1 cellular context compared by ENCODE assay signal in the genomic region with DNA sequence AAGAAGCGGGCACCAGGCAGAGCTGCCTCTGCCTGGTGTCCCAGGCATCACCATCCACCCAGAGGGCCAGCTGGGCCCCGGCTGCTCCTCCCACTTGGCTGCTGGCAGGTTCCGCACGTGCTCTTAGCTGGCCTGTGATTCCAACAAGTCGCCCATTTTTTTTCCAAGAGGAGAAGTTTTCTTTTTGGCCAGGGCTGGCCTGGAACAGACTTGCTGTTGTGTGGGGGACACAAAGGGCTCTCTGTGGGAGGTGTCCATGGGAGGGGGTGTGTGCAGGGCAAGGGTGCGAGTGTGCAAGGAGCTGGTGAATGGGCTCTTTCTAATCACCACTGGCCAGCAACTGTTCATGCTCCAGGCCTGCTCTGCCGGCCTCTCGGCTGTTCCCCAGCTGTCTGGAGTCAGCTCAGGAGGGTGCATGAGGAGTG.
TF ChIP-seq lines count a peak whose summit lies in the region.

No MANE protein-coding gene starts in this region.

TF ChIP-seq in IMR-90, 13 proteins besides CTCF, POLR2A, EP300 and RAD21 (continued from another document):
- no peak for TF ChIP-seq RCOR1 (IDR thresholded peaks at IDR 0.05; ENCODE audit: insufficient replicate concordance, low read length)
- no peak for TF ChIP-seq ELK1 (IDR thresholded peaks at IDR 0.05; ENCODE audit: borderline replicate concordance, low read depth, low read length)
TF ChIP-seq in IMR-90: peak in this region for 2.
